1 cellular context compared by ENCODE assay signal in the genomic region with DNA sequence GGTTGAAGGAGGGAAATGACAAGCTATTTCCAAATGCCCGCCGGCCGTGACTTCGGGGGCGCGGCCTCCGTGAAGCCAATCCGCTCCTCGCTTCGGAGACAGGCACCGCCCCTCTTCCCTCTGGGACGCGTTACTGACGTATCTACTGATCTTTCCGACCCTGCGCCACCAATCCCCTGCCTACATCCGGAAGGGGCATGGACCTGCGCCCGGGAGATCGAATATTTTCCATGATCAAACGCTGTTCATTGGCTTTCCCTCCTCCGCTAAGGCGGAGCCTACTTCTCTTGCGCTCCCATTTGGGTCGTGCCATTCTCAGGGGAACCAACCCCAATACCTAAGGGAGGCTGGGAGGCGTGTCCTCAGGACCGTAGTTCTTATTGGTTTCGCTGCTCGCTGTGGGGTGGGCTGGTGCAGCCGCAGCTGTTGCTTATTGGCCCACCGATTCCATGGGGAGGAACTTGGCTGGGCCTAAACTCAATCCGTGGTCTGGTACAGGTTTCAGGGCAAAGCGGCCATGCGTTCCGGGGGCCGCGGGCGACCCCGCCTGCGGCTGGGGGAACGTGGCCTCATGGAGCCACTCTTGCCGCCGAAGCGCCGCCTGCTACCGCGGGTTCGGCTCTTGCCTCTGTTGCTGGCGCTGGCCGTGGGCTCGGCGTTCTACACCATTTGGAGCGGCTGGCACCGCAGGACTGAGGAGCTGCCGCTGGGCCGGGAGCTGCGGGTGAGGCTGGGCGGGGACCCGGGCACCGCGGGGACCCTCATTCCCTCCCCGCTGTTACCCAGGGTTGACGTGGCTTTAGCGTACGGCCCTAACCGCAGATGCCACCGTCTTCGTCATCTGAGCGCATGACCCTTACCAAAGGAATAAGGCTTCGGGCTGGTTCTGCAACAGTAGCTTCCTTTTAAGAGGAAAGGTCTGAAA.
A peak's percentile ranks its signal among the peaks of the same experiment; 100 is the strongest.
TF ChIP-seq lines count a peak whose summit lies in the region.

TSS of gene QPCTL (plus strand) at position 480 of the 925 bp plus-strand sequence. CDS start at position 518, 38 bp downstream.

TF ChIP-seq in K562, 482 proteins besides CTCF, POLR2A, EP300 and RAD21 (continued from another document and continues in another):
- no peak for TF ChIP-seq DDX20 (tag; IDR thresholded peaks at IDR 0.05; ENCODE audit: low read depth)
- no peak for TF ChIP-seq ATF1 (CRISPR knock-in tag; IDR thresholded peaks at IDR 0.05)
- TF ChIP-seq ATF1 (tag; IDR thresholded peaks at IDR 0.05) = peak; percentile 95
- no peak for TF ChIP-seq E2F1 (CRISPR knock-in tag; IDR thresholded peaks at IDR 0.05)
- no peak for TF ChIP-seq RBM15 (IDR thresholded peaks at IDR 0.05; ENCODE audit: insufficient read depth, low read length)
- TF ChIP-seq, protein P1, sequence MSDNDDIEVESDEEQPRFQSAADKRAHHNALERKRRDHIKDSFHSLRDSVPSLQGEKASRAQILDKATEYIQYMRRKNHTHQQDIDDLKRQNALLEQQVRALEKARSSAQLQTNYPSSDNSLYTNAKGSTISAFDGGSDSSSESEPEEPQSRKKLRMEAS (CRISPR knock-in tag; IDR thresholded peaks at IDR 0.05) = peak; percentile 72
- TF ChIP-seq ZKSCAN3 (CRISPR knock-in tag; IDR thresholded peaks at IDR 0.05) = no peak
- peak in 1 of 2 experiments; percentile 87; a peak in 2 of 4 replicates for TF ChIP-seq TEAD1 (CRISPR knock-in tag; IDR thresholded peaks at IDR 0.05)
- peak; percentile 20; the same call in 1 of the 2 replicates for TF ChIP-seq ETS1 (conservative IDR thresholded peaks at IDR 0.05; ENCODE audit: control insufficient read depth, low read depth, low read length)
- TF ChIP-seq ZNF121 (CRISPR knock-in tag; conservative IDR thresholded peaks at IDR 0.05) = no peak
- no peak for TF ChIP-seq GTF2E2 (tag; IDR thresholded peaks at IDR 0.05)
- TF ChIP-seq CHD4 (IDR thresholded peaks at IDR 0.05; ENCODE audit: insufficient read depth, insufficient replicate concordance, low read depth, low read length, poor library complexity, severe bottlenecking) = no peak
- no peak for TF ChIP-seq ZNF408 (CRISPR knock-in tag; IDR thresholded peaks at IDR 0.05; ENCODE audit: low read depth)
- TF ChIP-seq HNRNPUL1 (IDR thresholded peaks at IDR 0.05; ENCODE audit: low read length) = no peak
- peak; percentile 97 for TF ChIP-seq ZBTB5 (IDR thresholded peaks at IDR 0.05)
- no peak for TF ChIP-seq CLOCK (CRISPR knock-in tag; IDR thresholded peaks at IDR 0.05; ENCODE audit: borderline replicate concordance)
- TF ChIP-seq HDAC1 (IDR thresholded peaks at IDR 0.05) = peak in 1 of 2 experiments; percentile 75; a peak in 2 of 4 replicates
- TF ChIP-seq, protein P2, sequence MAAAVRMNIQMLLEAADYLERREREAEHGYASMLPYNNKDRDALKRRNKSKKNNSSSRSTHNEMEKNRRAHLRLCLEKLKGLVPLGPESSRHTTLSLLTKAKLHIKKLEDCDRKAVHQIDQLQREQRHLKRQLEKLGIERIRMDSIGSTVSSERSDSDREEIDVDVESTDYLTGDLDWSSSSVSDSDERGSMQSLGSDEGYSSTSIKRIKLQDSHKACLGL (CRISPR knock-in tag; IDR thresholded peaks at IDR 0.05; ENCODE audit: borderline replicate concordance, poor library complexity, severe bottlenecking) = no peak
- TF ChIP-seq ZNF384 (IDR thresholded peaks at IDR 0.05; ENCODE audit: low read depth, low read length) = no peak
- TF ChIP-seq ZNF445 (CRISPR knock-in tag; IDR thresholded peaks at IDR 0.05; ENCODE audit: low read depth) = no peak
- TF ChIP-seq ID3 (CRISPR knock-in tag; IDR thresholded peaks at IDR 0.05) = no peak
- TF ChIP-seq ID3 (tag; IDR thresholded peaks at IDR 0.05) = no peak
- TF ChIP-seq FOXP4 (CRISPR knock-in tag; IDR thresholded peaks at IDR 0.05; ENCODE audit: borderline replicate concordance) = no peak
- TF ChIP-seq, protein P3, sequence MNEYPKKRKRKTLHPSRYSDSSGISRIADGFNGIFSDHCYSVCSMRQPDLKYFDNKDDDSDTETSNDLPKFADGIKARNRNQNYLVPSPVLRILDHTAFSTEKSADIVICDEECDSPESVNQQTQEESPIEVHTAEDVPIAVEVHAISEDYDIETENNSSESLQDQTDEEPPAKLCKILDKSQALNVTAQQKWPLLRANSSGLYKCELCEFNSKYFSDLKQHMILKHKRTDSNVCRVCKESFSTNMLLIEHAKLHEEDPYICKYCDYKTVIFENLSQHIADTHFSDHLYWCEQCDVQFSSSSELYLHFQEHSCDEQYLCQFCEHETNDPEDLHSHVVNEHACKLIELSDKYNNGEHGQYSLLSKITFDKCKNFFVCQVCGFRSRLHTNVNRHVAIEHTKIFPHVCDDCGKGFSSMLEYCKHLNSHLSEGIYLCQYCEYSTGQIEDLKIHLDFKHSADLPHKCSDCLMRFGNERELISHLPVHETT (CRISPR knock-in tag; conservative IDR thresholded peaks at IDR 0.05 in 1 of 2, IDR thresholded peaks at IDR 0.05 in 1 of 2) = 0 out of 4 replicates have a peak, but pooled peaks of 1 of the 2 experiments have one; percentile 7
- TF ChIP-seq HNRNPL (IDR thresholded peaks at IDR 0.05; ENCODE audit: low read depth, low read length) = peak; percentile 88
- TF ChIP-seq HMG20A (CRISPR knock-in tag; conservative IDR thresholded peaks at IDR 0.05) = no peak
- no peak for TF ChIP-seq XRCC5 (IDR thresholded peaks at IDR 0.05; ENCODE audit: low read depth, low read length)
- 0 out of 2 replicates have a peak, but pooled peaks have one; percentile 15 for TF ChIP-seq EGR1 (conservative IDR thresholded peaks at IDR 0.05)
- TF ChIP-seq ZNF551 (CRISPR knock-in tag; IDR thresholded peaks at IDR 0.05) = no peak
- no peak for TF ChIP-seq KAT8 (IDR thresholded peaks at IDR 0.05; ENCODE audit: low read depth)
- peak; percentile 76; the same call in 1 of the 2 replicates for TF ChIP-seq FOXP1 (CRISPR knock-in tag; IDR thresholded peaks at IDR 0.05)
- TF ChIP-seq, protein P4, sequence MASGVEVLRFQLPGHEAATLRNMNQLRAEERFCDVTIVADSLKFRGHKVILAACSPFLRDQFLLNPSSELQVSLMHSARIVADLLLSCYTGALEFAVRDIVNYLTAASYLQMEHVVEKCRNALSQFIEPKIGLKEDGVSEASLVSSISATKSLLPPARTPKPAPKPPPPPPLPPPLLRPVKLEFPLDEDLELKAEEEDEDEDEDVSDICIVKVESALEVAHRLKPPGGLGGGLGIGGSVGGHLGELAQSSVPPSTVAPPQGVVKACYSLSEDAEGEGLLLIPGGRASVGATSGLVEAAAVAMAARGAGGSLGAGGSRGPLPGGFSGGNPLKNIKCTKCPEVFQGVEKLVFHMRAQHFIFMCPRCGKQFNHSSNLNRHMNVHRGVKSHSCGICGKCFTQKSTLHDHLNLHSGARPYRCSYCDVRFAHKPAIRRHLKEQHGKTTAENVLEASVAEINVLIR (CRISPR knock-in tag; IDR thresholded peaks at IDR 0.05) = peak; percentile 44; the same call in 1 of the 2 replicates
- no peak for TF ChIP-seq TOE1 (IDR thresholded peaks at IDR 0.05; ENCODE audit: borderline replicate concordance)
- no peak for TF ChIP-seq TOE1 (CRISPR knock-in tag; IDR thresholded peaks at IDR 0.05; ENCODE audit: borderline replicate concordance, low read depth)
- TF ChIP-seq, protein P5, sequence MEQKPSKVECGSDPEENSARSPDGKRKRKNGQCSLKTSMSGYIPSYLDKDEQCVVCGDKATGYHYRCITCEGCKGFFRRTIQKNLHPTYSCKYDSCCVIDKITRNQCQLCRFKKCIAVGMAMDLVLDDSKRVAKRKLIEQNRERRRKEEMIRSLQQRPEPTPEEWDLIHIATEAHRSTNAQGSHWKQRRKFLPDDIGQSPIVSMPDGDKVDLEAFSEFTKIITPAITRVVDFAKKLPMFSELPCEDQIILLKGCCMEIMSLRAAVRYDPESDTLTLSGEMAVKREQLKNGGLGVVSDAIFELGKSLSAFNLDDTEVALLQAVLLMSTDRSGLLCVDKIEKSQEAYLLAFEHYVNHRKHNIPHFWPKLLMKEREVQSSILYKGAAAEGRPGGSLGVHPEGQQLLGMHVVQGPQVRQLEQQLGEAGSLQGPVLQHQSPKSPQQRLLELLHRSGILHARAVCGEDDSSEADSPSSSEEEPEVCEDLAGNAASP (IDR thresholded peaks at IDR 0.05) = no peak
- TF ChIP-seq ZSCAN32 (CRISPR knock-in tag; IDR thresholded peaks at IDR 0.05) = no peak
- no peak for TF ChIP-seq BRCA1 (IDR thresholded peaks at IDR 0.05)
- TF ChIP-seq BRCA1 (CRISPR knock-in tag; IDR thresholded peaks at IDR 0.05) = no peak
- TF ChIP-seq KAT2B (IDR thresholded peaks at IDR 0.05; ENCODE audit: low read depth, low read length) = no peak
- TF ChIP-seq PRMT5 (CRISPR knock-in tag; IDR thresholded peaks at IDR 0.05) = no peak
- no peak for TF ChIP-seq CBX1 (IDR thresholded peaks at IDR 0.05; ENCODE audit: low read depth)
- TF ChIP-seq, protein P6, sequence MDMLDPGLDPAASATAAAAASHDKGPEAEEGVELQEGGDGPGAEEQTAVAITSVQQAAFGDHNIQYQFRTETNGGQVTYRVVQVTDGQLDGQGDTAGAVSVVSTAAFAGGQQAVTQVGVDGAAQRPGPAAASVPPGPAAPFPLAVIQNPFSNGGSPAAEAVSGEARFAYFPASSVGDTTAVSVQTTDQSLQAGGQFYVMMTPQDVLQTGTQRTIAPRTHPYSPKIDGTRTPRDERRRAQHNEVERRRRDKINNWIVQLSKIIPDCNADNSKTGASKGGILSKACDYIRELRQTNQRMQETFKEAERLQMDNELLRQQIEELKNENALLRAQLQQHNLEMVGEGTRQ (CRISPR knock-in tag; IDR thresholded peaks at IDR 0.05) = no peak; the same call in 1 of the 2 replicates
- no peak for TF ChIP-seq ZC3H11A (IDR thresholded peaks at IDR 0.05; ENCODE audit: low read depth, low read length)
